ENCODE assay signal across 1 cellular context in genomic region chr2:237923507-237924163, GRCh38.
TF ChIP-seq lines count a peak whose summit lies in the region.

No MANE protein-coding gene starts in this region.

TF ChIP-seq in K562, 482 proteins besides CTCF, POLR2A, EP300 and RAD21 (continued from another document and continues in another):
- 0 out of 2 replicates have a peak, but pooled peaks have one; percentile 25 for TF ChIP-seq NKRF (IDR thresholded peaks at IDR 0.05; ENCODE audit: borderline replicate concordance)
- no peak for TF ChIP-seq JUNB (CRISPR knock-in tag; conservative IDR thresholded peaks at IDR 0.05)
- no peak for TF ChIP-seq ELK3 (CRISPR knock-in tag; IDR thresholded peaks at IDR 0.05)
- no peak for TF ChIP-seq HIVEP1 (CRISPR knock-in tag; IDR thresholded peaks at IDR 0.05)
- 0 out of 2 replicates have a peak, but pooled peaks have one; percentile 55 for TF ChIP-seq LARP7 (IDR thresholded peaks at IDR 0.05)
- no peak for TF ChIP-seq ZBTB7A (IDR thresholded peaks at IDR 0.05; ENCODE audit: borderline replicate concordance, control insufficient read depth, low read depth, low read length)
- peak; percentile 97 for TF ChIP-seq ZNF512 (tag; IDR thresholded peaks at IDR 0.05)
- peak in 1 of 2 experiments; percentile 11; a peak in 1 of 4 replicates for TF ChIP-seq TRIM24 (IDR thresholded peaks at IDR 0.05)
- TF ChIP-seq FUS (optimal IDR thresholded peaks at IDR 0.05; ENCODE audit: low read depth, low read length) = no peak
- peak; percentile 79 for TF ChIP-seq EP400 (IDR thresholded peaks at IDR 0.05)
- TF ChIP-seq POLR2B (IDR thresholded peaks at IDR 0.05; ENCODE audit: low read depth, partially characterized antibody) = no peak
- no peak for TF ChIP-seq TAF1 (IDR thresholded peaks at IDR 0.05; ENCODE audit: control insufficient read depth, extremely low read depth, insufficient read depth, low read length, severe bottlenecking)
- peak; percentile 19; the same call in 1 of the 2 replicates for TF ChIP-seq CTBP1 (IDR thresholded peaks at IDR 0.05; ENCODE audit: borderline replicate concordance)
- TF ChIP-seq ZBTB2 (IDR thresholded peaks at IDR 0.05) = no peak
- no peak for TF ChIP-seq BRD4 (IDR thresholded peaks at IDR 0.05)
- TF ChIP-seq CREM (IDR thresholded peaks at IDR 0.05; ENCODE audit: low read depth) = peak; percentile 30; the same call in 1 of the 2 replicates
- 0 out of 2 replicates have a peak, but pooled peaks have one; percentile 57 for TF ChIP-seq NFATC3 (IDR thresholded peaks at IDR 0.05)
- TF ChIP-seq ESRRA (IDR thresholded peaks at IDR 0.05; ENCODE audit: borderline replicate concordance, low read depth) = no peak
- peak; percentile 29; the same call in 1 of the 2 replicates for TF ChIP-seq TFAP4 (CRISPR knock-in tag; IDR thresholded peaks at IDR 0.05; ENCODE audit: borderline replicate concordance)
- peak; percentile 81 for TF ChIP-seq MAX (CRISPR knock-in tag; IDR thresholded peaks at IDR 0.05)
- TF ChIP-seq HINFP (tag; conservative IDR thresholded peaks at IDR 0.05; ENCODE audit: low read depth) = peak; percentile 55; the same call in 1 of the 2 replicates
- TF ChIP-seq ZNF518B (CRISPR knock-in tag; IDR thresholded peaks at IDR 0.05) = no peak
- no peak for TF ChIP-seq LCOR (CRISPR knock-in tag; IDR thresholded peaks at IDR 0.05)
- peak; percentile 37; the same call in 1 of the 2 replicates for TF ChIP-seq TOE1 (IDR thresholded peaks at IDR 0.05; ENCODE audit: borderline replicate concordance)
- no peak for TF ChIP-seq TOE1 (CRISPR knock-in tag; IDR thresholded peaks at IDR 0.05; ENCODE audit: borderline replicate concordance, low read depth)
- TF ChIP-seq ZNF696 (CRISPR knock-in tag; conservative IDR thresholded peaks at IDR 0.05) = no peak
- TF ChIP-seq BRF2 (IDR thresholded peaks at IDR 0.05; ENCODE audit: borderline replicate concordance, insufficient read depth, insufficient read length) = no peak
- 0 out of 4 replicates have a peak, but pooled peaks of 1 of the 2 experiments have one; percentile 5 for TF ChIP-seq RCOR1 (IDR thresholded peaks at IDR 0.05; ENCODE audit: borderline replicate concordance in 1 of 2, low read depth in 2 of 2, low read length in 2 of 2)
- no peak for TF ChIP-seq THRA (IDR thresholded peaks at IDR 0.05)
- no peak for TF ChIP-seq DDX20 (tag; IDR thresholded peaks at IDR 0.05; ENCODE audit: low read depth)
- TF ChIP-seq TEAD4 (IDR thresholded peaks at IDR 0.05; ENCODE audit: low read length) = no peak
- no peak for TF ChIP-seq TEAD4 (CRISPR knock-in tag; IDR thresholded peaks at IDR 0.05; ENCODE audit: borderline replicate concordance)
- no peak for TF ChIP-seq NFE2L1 (tag; IDR thresholded peaks at IDR 0.05; ENCODE audit: borderline replicate concordance, low read depth)
- TF ChIP-seq MTA2 (IDR thresholded peaks at IDR 0.05; ENCODE audit: low read depth) = no peak
- no peak for TF ChIP-seq TARDBP (IDR thresholded peaks at IDR 0.05)
- 0 out of 2 replicates have a peak, but pooled peaks have one; percentile 38 for TF ChIP-seq ZNF592 (IDR thresholded peaks at IDR 0.05)
